In the genomic region with DNA sequence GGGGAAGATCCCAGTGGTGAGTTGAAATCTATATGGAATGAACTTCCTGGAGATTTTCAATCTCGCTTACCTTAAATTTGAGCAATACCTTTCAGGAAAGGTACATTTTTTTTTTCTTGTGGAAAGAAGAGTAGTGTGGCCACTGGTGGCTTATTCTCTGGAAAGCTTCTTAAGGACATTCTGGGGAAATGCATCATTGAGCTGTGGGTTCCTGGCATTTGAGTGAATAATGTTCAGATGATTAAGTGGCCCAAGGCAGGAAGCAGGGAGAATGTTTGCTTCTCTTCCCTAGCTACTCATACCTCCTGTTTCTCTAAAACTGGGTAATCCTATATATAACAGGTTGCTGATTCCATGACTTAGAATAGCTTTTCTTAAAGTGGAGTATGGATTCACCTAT, we compare ENCODE assay signal across 14 cellular contexts. TPM values are rescaled to one million over a fixed set of nuclear protein-coding genes. Genes with fewer than 3 reads are reported as not detected.
A peak's percentile ranks its signal among the peaks of the same experiment; 100 is the strongest.
DNase-seq lines count a peak whose midpoint lies in the region; ATAC-seq and TF ChIP-seq lines count a peak whose summit lies in the region.
"Had no signal": no experiment of that assay in that cellular context is flagged by ENCODE, and none has a peak within 500 bp of the region (broad histone marks: within the 10 kb centered on the region; RNA-seq: fewer than 3 reads in every experiment).

No MANE protein-coding gene starts in this region.

- H3K79me2 ChIP-seq in mammary epithelial cell (ENCODE audit: insufficient read depth, low read length) (peaks cover 88% of the 10 kb centered on the region), PC-9 (ENCODE audit: low read depth) (peaks cover 98% of the 10 kb centered on the region)

- in situ Hi-C loops in mammary epithelial cell (cut with MboI; ENCODE audit: low sequenced_read_pairs in 2 of 2) = no loop called here

- H3K9me3 ChIP-seq in mammary epithelial cell (replicated peaks; ENCODE audit: insufficient read depth, low read length) (no peaks in the 10 kb centered on the region), PC-9 (ENCODE audit: insufficient read depth, low read depth) (no peaks in the 10 kb centered on the region)

- H2AFZ ChIP-seq in mammary epithelial cell (ENCODE audit: low read depth, low read length) (no peak overlapping the region), PC-9 (no peak overlapping the region)

- no TSS peak for BruUV-seq in mammary epithelial cell (replicated peaks; lab: Mats Ljungman, UMichigan)
- no TSS peak for BruUV-seq in PC-9 (replicated peaks; lab: Mats Ljungman, UMichigan)

- H3K4me2 ChIP-seq in mammary epithelial cell (ENCODE audit: insufficient read depth, low read depth, low read length) (no peak overlapping the region), PC-9 (no peak overlapping the region)

- intact Hi-C loops in mammary epithelial cell (cut with micrococcal nuclease) (no loop called here), Right ventricle myocardium inferior (cut with DNase I) (no loop called here), PC-9 (cut with micrococcal nuclease; ENCODE audit: unreplicated experiment) (no loop called here)

- H3K9ac ChIP-seq in mammary epithelial cell (ENCODE audit: insufficient read depth, low read length) = no peak overlapping the region

- WGBS in mammary epithelial cell (ENCODE audit: low coverage, missing lambda C conversion rate) = 73% methylated on average over 1 of the region's 1 CpG

- H3F3A ChIP-seq in PC-9 (ENCODE audit: insufficient read depth, low read depth) = peaks cover 9% of the 10 kb centered on the region; the same call in 1 of the 2 replicates

- H4K20me1 ChIP-seq in mammary epithelial cell (ENCODE audit: insufficient read depth, low read length) = no peaks in the 10 kb centered on the region
- peaks cover 63% of the 10 kb centered on the region for H4K20me1 ChIP-seq in PC-9 (ENCODE audit: insufficient read depth)

- DNase-seq in AG09309 (ENCODE audit: low read depth) = peak; percentile 14
- DNase-seq in HS-5 (ENCODE audit: low read depth) = peak; percentile 29
- DNase-seq in mammary epithelial cell = peak; percentile 79
- DNase-seq in left kidney (ENCODE audit: low read depth, low spot score) = peak; percentile 15
- no peak for DNase-seq in Right ventricle myocardium inferior (ENCODE audit: missing footprints)
- DNase-seq in PC-9 = no peak
- DNase-seq in caudate nucleus (lab: John Stamatoyannopoulos, UW) = no peak
- DNase-seq: activated CD4-positive, alpha-beta T cell treated with anti-CD3 and anti-CD28 coated beads for 1 hour; activated T-cell treated with anti-CD3 and anti-CD28 coated beads, Interleukin-2, amount 50 U/mL, for 72 hours; C1 segment of cervical spinal cord; kidney; NCI-H1092 treated with DMSO at 0.1 percent for 48 hours had no signal

- no peak for TF ChIP-seq CTCF in AG09309 (IDR thresholded peaks at IDR 0.05; ENCODE audit: control insufficient read depth, insufficient read depth, low read depth, low read length, missing control alignments)
- no peak for TF ChIP-seq CTCF in mammary epithelial cell (conservative IDR thresholded peaks at IDR 0.05 in 1 of 2, IDR thresholded peaks at IDR 0.05 in 1 of 2; ENCODE audit: extremely low read depth in 1 of 2, insufficient read depth in 1 of 2, low read depth in 1 of 2, low read length in 2 of 2)
- no peak for TF ChIP-seq CTCF in PC-9 (conservative IDR thresholded peaks at IDR 0.05)

- H3K27ac ChIP-seq in mammary epithelial cell (ENCODE audit: insufficient read depth, low read depth, low read length) = peak overlapping the region; percentile 35
- no peak overlapping the region for H3K27ac ChIP-seq in PC-9
- H3K27ac ChIP-seq in caudate nucleus (ENCODE audit: low read depth, low read length) = no peak overlapping the region
- H3K27ac ChIP-seq: cardiac muscle cell had no signal

- no peak for ATAC-seq in Right ventricle myocardium inferior
- ATAC-seq in HG03342 (IDR thresholded peaks at IDR 0.05; ENCODE audit: unreplicated experiment) = no peak
- ATAC-seq: activated T-cell treated with anti-CD3 and anti-CD28 coated beads, Interleukin-2, amount 50 U/mL, for 72 hours had no signal

- H3K4me1 ChIP-seq in mammary epithelial cell (ENCODE audit: insufficient read depth, low read length) = peaks cover 16% of the 10 kb centered on the region
- H3K4me1 ChIP-seq in PC-9 (replicated peaks; ENCODE audit: insufficient read depth) = peaks cover 5% of the 10 kb centered on the region

- H3K9me2 ChIP-seq in PC-9 (ENCODE audit: insufficient read depth) = no peaks in the 10 kb centered on the region

- peaks cover 2% of the 10 kb centered on the region for H3K36me3 ChIP-seq in mammary epithelial cell (ENCODE audit: insufficient read depth, low read length)
- H3K36me3 ChIP-seq in PC-9 (ENCODE audit: low read depth) = peaks cover 4% of the 10 kb centered on the region; the same call in 1 of the 2 replicates
- H3K36me3 ChIP-seq: cardiac muscle cell had no signal

- H3K4me3 ChIP-seq in AG09309 (ENCODE audit: control insufficient read depth, low read depth, low read length) (no peak overlapping the region), mammary epithelial cell (replicated peaks in 1 of 3; ENCODE audit: insufficient read depth in 1 of 3, low read depth in 2 of 3, low read length in 3 of 3) (no peak overlapping the region), PC-9 (no peak overlapping the region)
- H3K4me3 ChIP-seq: cardiac muscle cell had no signal

- CTCF ChIA-PET in mammary epithelial cell (lab: Charles Lee; ENCODE audit: low non-redundant PET) (no interaction called here), PC-9 (lab: Charles Lee) (no interaction called here)

- H3K27me3 ChIP-seq in mammary epithelial cell (ENCODE audit: insufficient read depth, low read length) = no peaks in the 10 kb centered on the region
- H3K27me3 ChIP-seq in PC-9 (ENCODE audit: insufficient read depth, low read depth) = no peaks in the 10 kb centered on the region
- H3K27me3 ChIP-seq: cardiac muscle cell had no signal

- POLR2A ChIA-PET in PC-9 (lab: Charles Lee; ENCODE audit: unreplicated experiment) = no interaction called here

- dilution Hi-C loops in mammary epithelial cell (cut with HindIII; ENCODE audit: low sequenced_read_pairs) = no loop called here

RNA-seq across cellular contexts. Expression of a gene that starts 31.8 kb away (rescaled TPM):
- 10 to 100 TPM; 54.8 to 61.1 TPM for total RNA-seq in mammary epithelial cell
- 24.4 TPM for polyA plus RNA-seq in mammary epithelial cell
- 53.9 TPM for polyA minus RNA-seq in mammary epithelial cell
- 32.9 TPM for total RNA-seq in Right ventricle myocardium inferior
- total RNA-seq in PC-9 (2021) = 102 and 108 TPM in 2 replicates

Comparison
In these comparisons a context has a peak if more than half of its experiments do, and no peak if none do; other contexts are left out.
1. DNase-seq: peak in AG09309 (single experiment), HS-5 (single experiment), mammary epithelial cell (single experiment) and left kidney (single experiment); none in Right ventricle myocardium inferior (single experiment), PC-9 (0 of 2) and caudate nucleus (0 of 61).